Comparison of ENCODE assay signal across 22 cellular contexts in genomic region chr11:105004021-105004420, GRCh38. TPM values are rescaled to one million over a fixed set of nuclear protein-coding genes. Genes with fewer than 3 reads are reported as not detected.
"Had no signal": no experiment of that assay in that cellular context is flagged by ENCODE, and none has a peak within 500 bp of the region (broad histone marks: within the 10 kb centered on the region; RNA-seq: fewer than 3 reads in every experiment).

No MANE protein-coding gene starts in this region.

- H3K4me3 ChIP-seq: pancreas, spleen, thyroid gland had no signal

- ATAC-seq: activated CD4-positive, alpha-beta T cell treated with anti-CD3 and anti-CD28 coated beads for 36 hours; natural killer cell treated with Interleukin-12 subunit alpha and Interleukin-12 subunit beta and Interleukin-15 and Interleukin-18, amount 100 ng/mL, for 72 hours; pancreas; sciatic nerve; stimulated activated naive B cell treated with anti-CD40 and anti-IgM and Interleukin-4, amounts not matched to agents 10 μg/mL and 1 μg/mL and 100 μg/mL, for 72 hours had no signal

- H3K27ac ChIP-seq: neutrophil, pancreas, spleen, thyroid gland had no signal

- H3K27me3 ChIP-seq: neutrophil, pancreas, spleen, thyroid gland had no signal

- H3K36me3 Mint-ChIP-seq: activated naive CD8-positive, alpha-beta T cell; natural killer cell treated with Interleukin-12 subunit alpha and Interleukin-12 subunit beta and Interleukin-15 and Interleukin-18, amount 100 ng/mL, for 72 hours; stimulated activated naive B cell treated with anti-CD40 and anti-IgM and Interleukin-4, amounts not matched to agents 10 μg/mL and 1 μg/mL and 100 μg/mL, for 72 hours had no signal

- H3K4me1 ChIP-seq: pancreas, thyroid gland had no signal

- H3K4me3 Mint-ChIP-seq: activated CD4-positive, alpha-beta T cell treated with anti-CD3 and anti-CD28 coated beads for 36 hours; activated naive CD8-positive, alpha-beta T cell; activated T-helper 1 cell treated with anti-CD3 and anti-CD28 coated beads, Interleukin-12 subunit alpha, Interleukin-12 subunit beta, Interleukin-2, Interleukin-4 antibody, amounts not matched to agents 30 ng/mL and 10 ng/mL and 1 ng/mL, durations not matched to agents 14 hours and 24 hours and 36 hours; natural killer cell treated with Interleukin-12 subunit alpha and Interleukin-12 subunit beta and Interleukin-15 and Interleukin-18, amount 100 ng/mL, for 72 hours; stimulated activated naive B cell treated with anti-CD40 and anti-IgM and Interleukin-4, amounts not matched to agents 10 μg/mL and 1 μg/mL and 100 μg/mL, for 72 hours had no signal

- H3K36me3 ChIP-seq: neutrophil, pancreas, spleen, thyroid gland had no signal

- H3K27me3 Mint-ChIP-seq: activated CD4-positive, alpha-beta T cell treated with anti-CD3 and anti-CD28 coated beads for 36 hours; activated naive CD8-positive, alpha-beta T cell; natural killer cell treated with Interleukin-12 subunit alpha and Interleukin-12 subunit beta and Interleukin-15 and Interleukin-18, amount 100 ng/mL, for 72 hours; stimulated activated naive B cell treated with anti-CD40 and anti-IgM and Interleukin-4, amounts not matched to agents 10 μg/mL and 1 μg/mL and 100 μg/mL, for 72 hours had no signal

- H3K27ac Mint-ChIP-seq: activated CD4-positive, alpha-beta T cell treated with anti-CD3 and anti-CD28 coated beads for 36 hours; activated naive CD8-positive, alpha-beta T cell; activated T-helper 1 cell treated with anti-CD3 and anti-CD28 coated beads, Interleukin-12 subunit alpha, Interleukin-12 subunit beta, Interleukin-2, Interleukin-4 antibody, amounts not matched to agents 30 ng/mL and 10 ng/mL and 1 ng/mL, durations not matched to agents 14 hours and 24 hours and 36 hours; natural killer cell treated with Interleukin-12 subunit alpha and Interleukin-12 subunit beta and Interleukin-15 and Interleukin-18, amount 100 ng/mL, for 72 hours; stimulated activated naive B cell treated with anti-CD40 and anti-IgM and Interleukin-4, amounts not matched to agents 10 μg/mL and 1 μg/mL and 100 μg/mL, for 72 hours had no signal

- H3K9me3 ChIP-seq: neutrophil, pancreas, spleen, thyroid gland had no signal

- H3K9me3 Mint-ChIP-seq: activated T-helper 1 cell treated with anti-CD3 and anti-CD28 coated beads, Interleukin-12 subunit alpha, Interleukin-12 subunit beta, Interleukin-2, Interleukin-4 antibody, amounts not matched to agents 30 ng/mL and 10 ng/mL and 1 ng/mL, durations not matched to agents 14 hours and 24 hours and 36 hours; natural killer cell treated with Interleukin-12 subunit alpha and Interleukin-12 subunit beta and Interleukin-15 and Interleukin-18, amount 100 ng/mL, for 72 hours; stimulated activated naive B cell treated with anti-CD40 and anti-IgM and Interleukin-4, amounts not matched to agents 10 μg/mL and 1 μg/mL and 100 μg/mL, for 72 hours had no signal

- DNase-seq: activated CD4-positive, alpha-beta T cell treated with anti-CD3 and anti-CD28 coated beads for 36 hours; activated CD4-positive, alpha-beta T cell treated with anti-CD3 and anti-CD28 coated beads, Interleukin-2, amount 50 U/mL, for 48 hours; activated gamma-delta T cell treated with Interleukin-2 at 50 U/mL for 16 hours; activated T-cell treated with anti-CD3 and anti-CD28 coated beads for 4 hours; amniotic stem cell; head of caudate nucleus; pancreas; spleen; stimulated activated CD4-positive, alpha-beta T cell treated with anti-CD3 and anti-CD28 coated beads, Interleukin-4, amount 100 ng/mL, for 4 hours; stimulated activated naive B cell treated with anti-CD40 and anti-IgM and Interleukin-4, amounts not matched to agents 10 μg/mL and 1 μg/mL and 100 μg/mL, for 72 hours; thyroid gland had no signal

RNA-seq across cellular contexts. Expression of gene CASP5, which starts 18.9 kb away (rescaled TPM):
- total RNA-seq: activated CD4-positive, alpha-beta T cell treated with anti-CD3 and anti-CD28 coated beads for 36 hours; activated T-helper 1 cell treated with anti-CD3 and anti-CD28 coated beads, Interleukin-12 subunit alpha, Interleukin-12 subunit beta, Interleukin-2, Interleukin-4 antibody, amounts not matched to agents 30 ng/mL and 10 ng/mL and 1 ng/mL, durations not matched to agents 14 hours and 24 hours and 36 hours; cardiac septum; epithelial cell of proximal tubule; frontal cortex; pulmonary artery endothelial cell; T-helper 2 cell treated with Interferon-gamma antibody and Interleukin-4, amounts not matched to agents 100 ng/mL and 5 ng/mL, for 36 hours; thyroid gland; ureter had no signal

RNA-seq across cellular contexts. Expression of gene CARD16, which starts 41.1 kb away (rescaled TPM):
- total RNA-seq: epithelial cell of proximal tubule, frontal cortex had no signal
